1 cellular context compared by ENCODE assay signal in genomic region chr1:25468037-25468436, GRCh38.
A peak's percentile ranks its signal among the peaks of the same experiment; 100 is the strongest.
TF ChIP-seq lines count a peak whose summit lies in the region.

No MANE protein-coding gene starts in this region.

TF ChIP-seq in K562, 482 proteins besides CTCF, POLR2A, EP300 and RAD21:
- TF ChIP-seq, protein P1, sequence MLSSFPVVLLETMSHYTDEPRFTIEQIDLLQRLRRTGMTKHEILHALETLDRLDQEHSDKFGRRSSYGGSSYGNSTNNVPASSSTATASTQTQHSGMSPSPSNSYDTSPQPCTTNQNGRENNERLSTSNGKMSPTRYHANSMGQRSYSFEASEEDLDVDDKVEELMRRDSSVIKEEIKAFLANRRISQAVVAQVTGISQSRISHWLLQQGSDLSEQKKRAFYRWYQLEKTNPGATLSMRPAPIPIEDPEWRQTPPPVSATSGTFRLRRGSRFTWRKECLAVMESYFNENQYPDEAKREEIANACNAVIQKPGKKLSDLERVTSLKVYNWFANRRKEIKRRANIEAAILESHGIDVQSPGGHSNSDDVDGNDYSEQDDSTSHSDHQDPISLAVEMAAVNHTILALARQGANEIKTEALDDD (IDR thresholded peaks at IDR 0.05): no peak
- TF ChIP-seq KAT8 (IDR thresholded peaks at IDR 0.05; ENCODE audit: low read depth): no peak
- TF ChIP-seq ZNF324 (CRISPR knock-in tag; IDR thresholded peaks at IDR 0.05): no peak
- TF ChIP-seq MITF (IDR thresholded peaks at IDR 0.05): no peak
- no peak for TF ChIP-seq FOXA1 (IDR thresholded peaks at IDR 0.05; ENCODE audit: borderline replicate concordance)
- no peak for TF ChIP-seq ZNF12 (CRISPR knock-in tag; IDR thresholded peaks at IDR 0.05)
- no peak for TF ChIP-seq ZNF140 (CRISPR knock-in tag; IDR thresholded peaks at IDR 0.05)
- TF ChIP-seq L3MBTL2 (IDR thresholded peaks at IDR 0.05): 0 out of 2 replicates have a peak, but pooled peaks have one; percentile 38
- no peak for TF ChIP-seq TAF15 (IDR thresholded peaks at IDR 0.05; ENCODE audit: low read depth, low read length)
- no peak for TF ChIP-seq ZEB2 (IDR thresholded peaks at IDR 0.05)
- TF ChIP-seq, protein P2, sequence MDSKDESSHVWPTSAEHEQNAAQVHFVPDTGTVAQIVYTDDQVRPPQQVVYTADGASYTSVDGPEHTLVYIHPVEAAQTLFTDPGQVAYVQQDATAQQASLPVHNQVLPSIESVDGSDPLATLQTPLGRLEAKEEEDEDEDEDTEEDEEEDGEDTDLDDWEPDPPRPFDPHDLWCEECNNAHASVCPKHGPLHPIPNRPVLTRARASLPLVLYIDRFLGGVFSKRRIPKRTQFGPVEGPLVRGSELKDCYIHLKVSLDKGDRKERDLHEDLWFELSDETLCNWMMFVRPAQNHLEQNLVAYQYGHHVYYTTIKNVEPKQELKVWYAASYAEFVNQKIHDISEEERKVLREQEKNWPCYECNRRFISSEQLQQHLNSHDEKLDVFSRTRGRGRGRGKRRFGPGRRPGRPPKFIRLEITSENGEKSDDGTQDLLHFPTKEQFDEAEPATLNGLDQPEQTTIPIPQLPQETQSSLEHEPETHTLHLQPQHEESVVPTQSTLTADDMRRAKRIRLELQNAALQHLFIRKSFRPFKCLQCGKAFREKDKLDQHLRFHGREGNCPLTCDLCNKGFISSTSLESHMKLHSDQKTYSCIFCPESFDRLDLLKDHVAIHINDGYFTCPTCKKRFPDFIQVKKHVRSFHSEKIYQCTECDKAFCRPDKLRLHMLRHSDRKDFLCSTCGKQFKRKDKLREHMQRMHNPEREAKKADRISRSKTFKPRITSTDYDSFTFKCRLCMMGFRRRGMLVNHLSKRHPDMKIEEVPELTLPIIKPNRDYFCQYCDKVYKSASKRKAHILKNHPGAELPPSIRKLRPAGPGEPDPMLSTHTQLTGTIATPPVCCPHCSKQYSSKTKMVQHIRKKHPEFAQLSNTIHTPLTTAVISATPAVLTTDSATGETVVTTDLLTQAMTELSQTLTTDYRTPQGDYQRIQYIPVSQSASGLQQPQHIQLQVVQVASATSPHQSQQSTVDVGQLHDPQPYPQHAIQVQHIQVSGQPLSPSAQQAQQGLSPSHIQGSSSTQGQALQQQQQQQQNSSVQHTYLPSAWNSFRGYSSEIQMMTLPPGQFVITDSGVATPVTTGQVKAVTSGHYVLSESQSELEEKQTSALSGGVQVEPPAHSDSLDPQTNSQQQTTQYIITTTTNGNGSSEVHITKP (IDR thresholded peaks at IDR 0.05; ENCODE audit: partially characterized antibody): peak; percentile 27
- TF ChIP-seq DMBX1 (CRISPR knock-in tag; IDR thresholded peaks at IDR 0.05; ENCODE audit: borderline replicate concordance): no peak
- no peak for TF ChIP-seq FOXP1 (CRISPR knock-in tag; IDR thresholded peaks at IDR 0.05)
- TF ChIP-seq GTF2F1 (IDR thresholded peaks at IDR 0.05; ENCODE audit: low read depth, low read length): no peak
- no peak for TF ChIP-seq NCOA1 (IDR thresholded peaks at IDR 0.05; ENCODE audit: low read depth)
- no peak for TF ChIP-seq RBM14 (IDR thresholded peaks at IDR 0.05; ENCODE audit: borderline replicate concordance, insufficient read depth, low read depth, low read length)
- TF ChIP-seq ZNF146 (CRISPR knock-in tag; IDR thresholded peaks at IDR 0.05; ENCODE audit: unreplicated experiment): no peak
- no peak for TF ChIP-seq HMG20A (CRISPR knock-in tag; conservative IDR thresholded peaks at IDR 0.05)
- TF ChIP-seq ZNF311 (CRISPR knock-in tag; IDR thresholded peaks at IDR 0.05): no peak
- TF ChIP-seq ZNF121 (CRISPR knock-in tag; conservative IDR thresholded peaks at IDR 0.05): no peak
- no peak for TF ChIP-seq HCFC1 (IDR thresholded peaks at IDR 0.05; ENCODE audit: low read depth, low read length)
- no peak for TF ChIP-seq SMARCE1 (IDR thresholded peaks at IDR 0.05)
- no peak for TF ChIP-seq ZZZ3 (IDR thresholded peaks at IDR 0.05)
- no peak for TF ChIP-seq ETV1 (tag; conservative IDR thresholded peaks at IDR 0.05; ENCODE audit: low read depth)
- no peak for TF ChIP-seq ATF1 (CRISPR knock-in tag; IDR thresholded peaks at IDR 0.05)
- TF ChIP-seq ATF1 (tag; IDR thresholded peaks at IDR 0.05): no peak
- TF ChIP-seq, protein P3, sequence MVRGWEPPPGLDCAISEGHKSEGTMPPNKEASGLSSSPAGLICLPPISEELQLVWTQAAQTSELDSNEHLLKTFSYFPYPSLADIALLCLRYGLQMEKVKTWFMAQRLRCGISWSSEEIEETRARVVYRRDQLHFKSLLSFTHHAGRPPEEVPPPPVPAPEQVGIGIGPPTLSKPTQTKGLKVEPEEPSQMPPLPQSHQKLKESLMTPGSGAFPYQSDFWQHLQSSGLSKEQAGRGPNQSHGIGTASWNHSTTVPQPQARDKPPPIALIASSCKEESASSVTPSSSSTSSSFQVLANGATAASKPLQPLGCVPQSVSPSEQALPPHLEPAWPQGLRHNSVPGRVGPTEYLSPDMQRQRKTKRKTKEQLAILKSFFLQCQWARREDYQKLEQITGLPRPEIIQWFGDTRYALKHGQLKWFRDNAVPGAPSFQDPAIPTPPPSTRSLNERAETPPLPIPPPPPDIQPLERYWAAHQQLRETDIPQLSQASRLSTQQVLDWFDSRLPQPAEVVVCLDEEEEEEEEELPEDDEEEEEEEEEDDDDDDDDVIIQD (CRISPR knock-in tag; IDR thresholded peaks at IDR 0.05): no peak
- 0 out of 2 replicates have a peak, but pooled peaks have one; percentile 30 for TF ChIP-seq ZNF384 (IDR thresholded peaks at IDR 0.05; ENCODE audit: low read depth, low read length)
- no peak for TF ChIP-seq CCNT2 (IDR thresholded peaks at IDR 0.05; ENCODE audit: borderline replicate concordance, extremely low read depth, insufficient read length, low read depth, low read length)
- no peak for TF ChIP-seq ZNF408 (CRISPR knock-in tag; IDR thresholded peaks at IDR 0.05; ENCODE audit: low read depth)
- no peak for TF ChIP-seq ATF2 (CRISPR knock-in tag; IDR thresholded peaks at IDR 0.05)
- 0 out of 2 replicates have a peak, but pooled peaks have one; percentile 6 for TF ChIP-seq CBFA2T3 (IDR thresholded peaks at IDR 0.05)
- TF ChIP-seq TEAD4 (IDR thresholded peaks at IDR 0.05; ENCODE audit: low read length): no peak
- TF ChIP-seq TEAD4 (CRISPR knock-in tag; IDR thresholded peaks at IDR 0.05; ENCODE audit: borderline replicate concordance): no peak
- TF ChIP-seq NFATC3 (IDR thresholded peaks at IDR 0.05): no peak
- no peak for TF ChIP-seq ATF4 (CRISPR knock-in tag; IDR thresholded peaks at IDR 0.05)
- TF ChIP-seq ZNF696 (CRISPR knock-in tag; conservative IDR thresholded peaks at IDR 0.05): no peak
- TF ChIP-seq NRF1 (conservative IDR thresholded peaks at IDR 0.05 in 1 of 2, IDR thresholded peaks at IDR 0.05 in 1 of 2): no peak
- no peak for TF ChIP-seq ZNF41 (CRISPR knock-in tag; conservative IDR thresholded peaks at IDR 0.05)
- no peak for TF ChIP-seq ZNF551 (CRISPR knock-in tag; IDR thresholded peaks at IDR 0.05)
- TF ChIP-seq FOXO4 (CRISPR knock-in tag; IDR thresholded peaks at IDR 0.05): no peak
- no peak for TF ChIP-seq ZNF668 (CRISPR knock-in tag; IDR thresholded peaks at IDR 0.05)
- no peak for TF ChIP-seq CBX5 (IDR thresholded peaks at IDR 0.05; ENCODE audit: borderline replicate concordance, low read depth)
- no peak for TF ChIP-seq E2F8 (IDR thresholded peaks at IDR 0.05; ENCODE audit: low read depth, partially characterized antibody)
- TF ChIP-seq FOXA3 (CRISPR knock-in tag; conservative IDR thresholded peaks at IDR 0.05 in 1 of 2, IDR thresholded peaks at IDR 0.05 in 1 of 2): no peak
- TF ChIP-seq CBFA2T2 (conservative IDR thresholded peaks at IDR 0.05): 0 out of 2 replicates have a peak, but pooled peaks have one; percentile 16
- TF ChIP-seq YY1 (IDR thresholded peaks at IDR 0.05; ENCODE audit: borderline replicate concordance in 1 of 3, control insufficient read depth in 1 of 3, extremely low read depth in 1 of 3, insufficient read depth in 3 of 3, insufficient read length in 1 of 3, insufficient replicate concordance in 2 of 3, low read depth in 1 of 3, low read length in 2 of 3): peak in 1 of 3 experiments; percentile 13
- no peak for TF ChIP-seq PRMT5 (CRISPR knock-in tag; IDR thresholded peaks at IDR 0.05)
